ENCODE assay signal across 17 cellular contexts in the genomic region with DNA sequence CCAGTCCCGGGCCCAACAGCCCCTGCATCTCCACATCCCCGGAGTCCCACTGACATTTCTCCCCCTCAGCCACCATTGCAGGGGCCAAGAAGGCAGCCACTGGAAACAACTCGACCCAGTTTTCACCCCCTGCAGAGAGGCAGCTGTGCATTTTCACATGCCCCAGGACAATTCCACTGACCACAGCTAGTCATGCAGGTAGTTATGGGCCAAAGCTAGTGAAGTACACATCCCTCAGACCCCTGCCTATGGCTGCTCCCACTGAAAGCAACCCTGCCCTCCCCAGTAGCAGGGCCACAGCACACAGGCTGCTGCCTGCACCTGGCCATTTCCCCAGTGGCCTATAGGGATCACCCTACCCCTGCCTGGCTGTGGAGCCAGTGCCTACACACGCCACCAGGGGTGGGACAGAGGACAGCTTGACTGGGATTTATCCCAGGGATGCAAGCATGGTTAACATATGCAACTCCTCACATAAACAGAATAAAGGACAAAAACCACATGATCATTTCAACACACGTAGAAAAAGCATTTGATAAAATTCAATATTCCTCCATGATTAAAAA.
"Had no signal": no experiment of that assay in that cellular context is flagged by ENCODE, and none has a peak within 500 bp of the region (broad histone marks: within the 10 kb centered on the region; RNA-seq: fewer than 3 reads in every experiment).

No MANE protein-coding gene starts in this region.

- DNase-seq: activated CD4-positive, alpha-beta T cell treated with anti-CD3 and anti-CD28 coated beads for 4 hours; activated CD8-positive, alpha-beta memory T cell treated with anti-CD3 and anti-CD28 coated beads, Interleukin-2, amount 50 U/mL, for 4 hours; activated CD8-positive, alpha-beta T cell treated with anti-CD3 and anti-CD28 coated beads, Interleukin-2, amount 10 ng/mL, durations not matched to agents 7 days and 5 days; activated effector memory CD4-positive, alpha-beta T cell treated with anti-CD3 and anti-CD28 coated beads, Interleukin-2, amount 50 U/mL, for 16 hours; activated T-cell treated with anti-CD3 and anti-CD28 coated beads, Interleukin-2, amount 50 U/mL, for 48 hours; amniotic stem cell; colonic mucosa; left colon; ovary; stimulated activated CD4-positive, alpha-beta T cell treated with anti-CD3 and anti-CD28 coated beads, Interleukin-1b, Interleukin-23, amount 100 ng/mL, for 48 hours; stimulated activated naive CD8-positive, alpha-beta T cell treated with anti-CD3 and anti-CD28 coated beads, Interleukin-15, amount 100 ng/mL, for 72 hours had no signal

- H3K9me3 ChIP-seq: colonic mucosa, ovary, thoracic aorta had no signal

- ATAC-seq: activated CD8-positive, alpha-beta T cell treated with anti-CD3 and anti-CD28 coated beads, Interleukin-2, amount 10 ng/mL, durations not matched to agents 7 days and 5 days; esophagus mucosa; left colon; stimulated activated naive CD8-positive, alpha-beta T cell treated with anti-CD3 and anti-CD28 coated beads, Interleukin-15, amount 100 ng/mL, for 72 hours had no signal

- H3K27ac ChIP-seq: colonic mucosa, ovary, thoracic aorta had no signal

- H3K27me3 ChIP-seq: colonic mucosa, ovary had no signal

- H3K4me1 ChIP-seq: colonic mucosa had no signal

- H3K4me3 ChIP-seq: colonic mucosa, lung, ovary, thoracic aorta had no signal

- H3K9me3 Mint-ChIP-seq: T-helper 1 cell treated with Interleukin-12 subunit alpha and Interleukin-12 subunit beta and Interleukin-4 antibody, amounts not matched to agents 30 μg/mL and 1 μg/mL, for 36 hours had no signal

- H3K27ac Mint-ChIP-seq: activated CD8-positive, alpha-beta T cell treated with anti-CD3 and anti-CD28 coated beads, Interleukin-2, amount 10 ng/mL, durations not matched to agents 7 days and 5 days; activated naive CD8-positive, alpha-beta T cell; T-helper 1 cell treated with Interleukin-12 subunit alpha and Interleukin-12 subunit beta and Interleukin-4 antibody, amounts not matched to agents 30 μg/mL and 1 μg/mL, for 36 hours had no signal

- H3K4me1 Mint-ChIP-seq: neural crest cell; stimulated activated naive CD8-positive, alpha-beta T cell treated with anti-CD3 and anti-CD28 coated beads, Interleukin-15, amount 100 ng/mL, for 72 hours had no signal

- H3K36me3 ChIP-seq: colonic mucosa, ovary, thoracic aorta had no signal

- H3K4me3 Mint-ChIP-seq: activated CD8-positive, alpha-beta T cell treated with anti-CD3 and anti-CD28 coated beads, Interleukin-2, amount 10 ng/mL, durations not matched to agents 7 days and 5 days; activated naive CD8-positive, alpha-beta T cell; neural crest cell; stimulated activated naive CD8-positive, alpha-beta T cell treated with anti-CD3 and anti-CD28 coated beads, Interleukin-15, amount 100 ng/mL, for 72 hours; T-helper 1 cell treated with Interleukin-12 subunit alpha and Interleukin-12 subunit beta and Interleukin-4 antibody, amounts not matched to agents 30 μg/mL and 1 μg/mL, for 36 hours had no signal
